In the genomic region with DNA sequence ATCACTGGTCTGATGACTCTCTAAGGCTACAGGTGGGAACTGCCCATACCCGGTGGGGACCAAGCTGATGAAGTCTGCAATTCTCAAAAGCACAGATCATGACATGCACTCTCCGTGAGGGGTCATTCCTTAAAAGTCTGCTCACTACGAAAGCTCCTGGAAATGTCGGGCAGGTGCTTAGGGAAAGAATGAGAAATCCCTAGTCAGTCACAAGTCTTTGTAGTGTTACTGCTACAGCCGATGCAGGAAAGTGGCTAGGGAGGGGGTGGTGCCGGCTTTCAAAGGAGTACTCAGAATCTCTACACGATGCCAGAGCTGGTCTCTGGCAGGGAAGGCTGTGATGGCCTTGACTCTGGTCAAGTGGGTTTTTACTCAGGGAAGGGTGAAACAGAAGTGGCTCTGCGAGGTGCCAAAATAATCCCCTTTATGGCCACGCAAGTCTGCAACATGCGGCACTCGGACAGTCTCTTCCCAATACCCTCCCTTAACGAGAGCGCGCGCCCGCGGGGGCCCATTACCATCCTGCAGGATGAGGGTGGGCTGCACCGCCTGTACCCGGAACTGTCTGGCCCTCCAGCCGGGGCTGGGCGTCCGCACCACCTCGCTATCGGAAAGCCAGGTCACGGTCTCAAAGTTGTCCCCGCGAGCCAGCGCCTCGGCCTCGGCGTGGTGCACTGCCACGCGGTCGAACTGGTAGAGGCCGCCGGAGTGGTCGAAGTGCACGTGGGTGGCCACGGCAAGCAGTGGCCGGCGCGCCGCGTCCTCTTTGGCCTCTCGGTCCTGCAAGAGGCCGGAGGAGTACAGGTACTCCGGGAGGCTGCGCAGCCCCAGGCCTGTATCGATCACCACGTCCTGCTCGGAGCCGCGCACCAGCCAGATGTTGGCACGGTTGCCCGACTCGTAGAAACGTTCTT, we compare ENCODE assay signal across 1 cellular context.
TF ChIP-seq lines count a peak whose summit lies in the region.

No MANE protein-coding gene starts in this region.

TF ChIP-seq in K562, 482 proteins besides CTCF, POLR2A, EP300 and RAD21 (continued from another document and continues in another):
- TF ChIP-seq ZNF282 (CRISPR knock-in tag; IDR thresholded peaks at IDR 0.05) (no peak; the same call in 1 of the 2 replicates), MED1 (CRISPR knock-in tag; IDR thresholded peaks at IDR 0.05; ENCODE audit: borderline replicate concordance) (no peak), EGR1 (conservative IDR thresholded peaks at IDR 0.05) (no peak), NFATC3 (IDR thresholded peaks at IDR 0.05) (no peak), ETV5 (CRISPR knock-in tag; IDR thresholded peaks at IDR 0.05; ENCODE audit: low read depth) (0 out of 2 replicates have a peak, but pooled peaks have one; percentile 13), LARP7 (IDR thresholded peaks at IDR 0.05) (no peak), TCF7 (IDR thresholded peaks at IDR 0.05; ENCODE audit: borderline replicate concordance) (no peak), CBFB (CRISPR knock-in tag; IDR thresholded peaks at IDR 0.05) (peak; percentile 11; the same call in 1 of the 2 replicates), NONO (IDR thresholded peaks at IDR 0.05; ENCODE audit: low read depth in 2 of 2, low read length in 1 of 2) (0 out of 4 replicates have a peak, but pooled peaks of 1 of the 2 experiments have one; percentile 13), ZBTB1 (CRISPR knock-in tag; IDR thresholded peaks at IDR 0.05; ENCODE audit: borderline replicate concordance, low read depth) (peak; percentile 67), ZNF217 (CRISPR knock-in tag; IDR thresholded peaks at IDR 0.05) (no peak), NR3C1 (CRISPR knock-in tag; IDR thresholded peaks at IDR 0.05) (peak; percentile 85; the same call in 1 of the 2 replicates), GTF2F1 (IDR thresholded peaks at IDR 0.05; ENCODE audit: low read depth, low read length) (no peak), TFAM (CRISPR knock-in tag; conservative IDR thresholded peaks at IDR 0.05) (no peak), ZFX (CRISPR knock-in tag; IDR thresholded peaks at IDR 0.05) (peak; percentile 92), MCM3 (IDR thresholded peaks at IDR 0.05) (no peak), POLR2B (IDR thresholded peaks at IDR 0.05; ENCODE audit: low read depth, partially characterized antibody) (no peak), ZC3H4 (CRISPR knock-in tag; IDR thresholded peaks at IDR 0.05; ENCODE audit: borderline replicate concordance) (no peak; the same call in 1 of the 2 replicates), MBD2 (IDR thresholded peaks at IDR 0.05; ENCODE audit: borderline replicate concordance, low read depth) (no peak), XRCC4 (IDR thresholded peaks at IDR 0.05; ENCODE audit: extremely low read depth, insufficient read depth, insufficient read length) (no peak), NCOA1 (IDR thresholded peaks at IDR 0.05; ENCODE audit: low read depth) (no peak), ZNF57 (CRISPR knock-in tag; IDR thresholded peaks at IDR 0.05) (0 out of 2 replicates have a peak, but pooled peaks have one; percentile 6), ELF4 (CRISPR knock-in tag; IDR thresholded peaks at IDR 0.05) (no peak), TCFL5 (CRISPR knock-in tag; conservative IDR thresholded peaks at IDR 0.05) (no peak), MTA1 (IDR thresholded peaks at IDR 0.05; ENCODE audit: borderline replicate concordance) (no peak), LCOR (CRISPR knock-in tag; IDR thresholded peaks at IDR 0.05) (0 out of 2 replicates have a peak, but pooled peaks have one; percentile 28), FOXM1 (IDR thresholded peaks at IDR 0.05; ENCODE audit: low read depth) (no peak), FOXM1 (CRISPR knock-in tag; IDR thresholded peaks at IDR 0.05; ENCODE audit: low read depth) (0 out of 2 replicates have a peak, but pooled peaks have one; percentile 35), RBM14 (IDR thresholded peaks at IDR 0.05; ENCODE audit: borderline replicate concordance, insufficient read depth, low read depth, low read length) (0 out of 2 replicates have a peak, but pooled peaks have one; percentile 32), L3MBTL2 (IDR thresholded peaks at IDR 0.05) (peak; percentile 97), ZNF780A (CRISPR knock-in tag; IDR thresholded peaks at IDR 0.05) (no peak), ZNF589 (CRISPR knock-in tag; IDR thresholded peaks at IDR 0.05; ENCODE audit: low read depth) (peak; percentile 58; the same call in 1 of the 2 replicates), DPF2 (IDR thresholded peaks at IDR 0.05) (no peak)
- TF ChIP-seq, protein P1, sequence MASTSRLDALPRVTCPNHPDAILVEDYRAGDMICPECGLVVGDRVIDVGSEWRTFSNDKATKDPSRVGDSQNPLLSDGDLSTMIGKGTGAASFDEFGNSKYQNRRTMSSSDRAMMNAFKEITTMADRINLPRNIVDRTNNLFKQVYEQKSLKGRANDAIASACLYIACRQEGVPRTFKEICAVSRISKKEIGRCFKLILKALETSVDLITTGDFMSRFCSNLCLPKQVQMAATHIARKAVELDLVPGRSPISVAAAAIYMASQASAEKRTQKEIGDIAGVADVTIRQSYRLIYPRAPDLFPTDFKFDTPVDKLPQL (IDR thresholded peaks at IDR 0.05; ENCODE audit: extremely low read depth, insufficient read length) = no peak
- TF ChIP-seq, protein P2, sequence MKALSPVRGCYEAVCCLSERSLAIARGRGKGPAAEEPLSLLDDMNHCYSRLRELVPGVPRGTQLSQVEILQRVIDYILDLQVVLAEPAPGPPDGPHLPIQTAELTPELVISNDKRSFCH (CRISPR knock-in tag; IDR thresholded peaks at IDR 0.05) = no peak
- TF ChIP-seq, protein P2 (tag; IDR thresholded peaks at IDR 0.05) = peak; percentile 32; the same call in 1 of the 2 replicates
- TF ChIP-seq, protein P3, sequence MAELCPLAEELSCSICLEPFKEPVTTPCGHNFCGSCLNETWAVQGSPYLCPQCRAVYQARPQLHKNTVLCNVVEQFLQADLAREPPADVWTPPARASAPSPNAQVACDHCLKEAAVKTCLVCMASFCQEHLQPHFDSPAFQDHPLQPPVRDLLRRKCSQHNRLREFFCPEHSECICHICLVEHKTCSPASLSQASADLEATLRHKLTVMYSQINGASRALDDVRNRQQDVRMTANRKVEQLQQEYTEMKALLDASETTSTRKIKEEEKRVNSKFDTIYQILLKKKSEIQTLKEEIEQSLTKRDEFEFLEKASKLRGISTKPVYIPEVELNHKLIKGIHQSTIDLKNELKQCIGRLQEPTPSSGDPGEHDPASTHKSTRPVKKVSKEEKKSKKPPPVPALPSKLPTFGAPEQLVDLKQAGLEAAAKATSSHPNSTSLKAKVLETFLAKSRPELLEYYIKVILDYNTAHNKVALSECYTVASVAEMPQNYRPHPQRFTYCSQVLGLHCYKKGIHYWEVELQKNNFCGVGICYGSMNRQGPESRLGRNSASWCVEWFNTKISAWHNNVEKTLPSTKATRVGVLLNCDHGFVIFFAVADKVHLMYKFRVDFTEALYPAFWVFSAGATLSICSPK (IDR thresholded peaks at IDR 0.05; ENCODE audit: borderline replicate concordance) = no peak
- TF ChIP-seq, protein P4, sequence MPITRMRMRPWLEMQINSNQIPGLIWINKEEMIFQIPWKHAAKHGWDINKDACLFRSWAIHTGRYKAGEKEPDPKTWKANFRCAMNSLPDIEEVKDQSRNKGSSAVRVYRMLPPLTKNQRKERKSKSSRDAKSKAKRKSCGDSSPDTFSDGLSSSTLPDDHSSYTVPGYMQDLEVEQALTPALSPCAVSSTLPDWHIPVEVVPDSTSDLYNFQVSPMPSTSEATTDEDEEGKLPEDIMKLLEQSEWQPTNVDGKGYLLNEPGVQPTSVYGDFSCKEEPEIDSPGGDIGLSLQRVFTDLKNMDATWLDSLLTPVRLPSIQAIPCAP (CRISPR knock-in tag; IDR thresholded peaks at IDR 0.05; ENCODE audit: borderline replicate concordance) = no peak; the same call in 1 of the 2 replicates
- TF ChIP-seq, protein P5, sequence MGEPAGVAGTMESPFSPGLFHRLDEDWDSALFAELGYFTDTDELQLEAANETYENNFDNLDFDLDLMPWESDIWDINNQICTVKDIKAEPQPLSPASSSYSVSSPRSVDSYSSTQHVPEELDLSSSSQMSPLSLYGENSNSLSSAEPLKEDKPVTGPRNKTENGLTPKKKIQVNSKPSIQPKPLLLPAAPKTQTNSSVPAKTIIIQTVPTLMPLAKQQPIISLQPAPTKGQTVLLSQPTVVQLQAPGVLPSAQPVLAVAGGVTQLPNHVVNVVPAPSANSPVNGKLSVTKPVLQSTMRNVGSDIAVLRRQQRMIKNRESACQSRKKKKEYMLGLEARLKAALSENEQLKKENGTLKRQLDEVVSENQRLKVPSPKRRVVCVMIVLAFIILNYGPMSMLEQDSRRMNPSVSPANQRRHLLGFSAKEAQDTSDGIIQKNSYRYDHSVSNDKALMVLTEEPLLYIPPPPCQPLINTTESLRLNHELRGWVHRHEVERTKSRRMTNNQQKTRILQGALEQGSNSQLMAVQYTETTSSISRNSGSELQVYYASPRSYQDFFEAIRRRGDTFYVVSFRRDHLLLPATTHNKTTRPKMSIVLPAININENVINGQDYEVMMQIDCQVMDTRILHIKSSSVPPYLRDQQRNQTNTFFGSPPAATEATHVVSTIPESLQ (CRISPR knock-in tag; IDR thresholded peaks at IDR 0.05) = 0 out of 2 replicates have a peak, but pooled peaks have one; percentile 84
- TF ChIP-seq, protein P6, sequence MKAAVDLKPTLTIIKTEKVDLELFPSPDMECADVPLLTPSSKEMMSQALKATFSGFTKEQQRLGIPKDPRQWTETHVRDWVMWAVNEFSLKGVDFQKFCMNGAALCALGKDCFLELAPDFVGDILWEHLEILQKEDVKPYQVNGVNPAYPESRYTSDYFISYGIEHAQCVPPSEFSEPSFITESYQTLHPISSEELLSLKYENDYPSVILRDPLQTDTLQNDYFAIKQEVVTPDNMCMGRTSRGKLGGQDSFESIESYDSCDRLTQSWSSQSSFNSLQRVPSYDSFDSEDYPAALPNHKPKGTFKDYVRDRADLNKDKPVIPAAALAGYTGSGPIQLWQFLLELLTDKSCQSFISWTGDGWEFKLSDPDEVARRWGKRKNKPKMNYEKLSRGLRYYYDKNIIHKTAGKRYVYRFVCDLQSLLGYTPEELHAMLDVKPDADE (conservative IDR thresholded peaks at IDR 0.05; ENCODE audit: control insufficient read depth, low read depth, low read length) = no peak; the same call in 1 of the 2 replicates
- TF ChIP-seq, protein P7, sequence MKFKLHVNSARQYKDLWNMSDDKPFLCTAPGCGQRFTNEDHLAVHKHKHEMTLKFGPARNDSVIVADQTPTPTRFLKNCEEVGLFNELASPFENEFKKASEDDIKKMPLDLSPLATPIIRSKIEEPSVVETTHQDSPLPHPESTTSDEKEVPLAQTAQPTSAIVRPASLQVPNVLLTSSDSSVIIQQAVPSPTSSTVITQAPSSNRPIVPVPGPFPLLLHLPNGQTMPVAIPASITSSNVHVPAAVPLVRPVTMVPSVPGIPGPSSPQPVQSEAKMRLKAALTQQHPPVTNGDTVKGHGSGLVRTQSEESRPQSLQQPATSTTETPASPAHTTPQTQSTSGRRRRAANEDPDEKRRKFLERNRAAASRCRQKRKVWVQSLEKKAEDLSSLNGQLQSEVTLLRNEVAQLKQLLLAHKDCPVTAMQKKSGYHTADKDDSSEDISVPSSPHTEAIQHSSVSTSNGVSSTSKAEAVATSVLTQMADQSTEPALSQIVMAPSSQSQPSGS (CRISPR knock-in tag; IDR thresholded peaks at IDR 0.05) = 0 out of 2 replicates have a peak, but pooled peaks have one; percentile 46
- TF ChIP-seq, protein P8, sequence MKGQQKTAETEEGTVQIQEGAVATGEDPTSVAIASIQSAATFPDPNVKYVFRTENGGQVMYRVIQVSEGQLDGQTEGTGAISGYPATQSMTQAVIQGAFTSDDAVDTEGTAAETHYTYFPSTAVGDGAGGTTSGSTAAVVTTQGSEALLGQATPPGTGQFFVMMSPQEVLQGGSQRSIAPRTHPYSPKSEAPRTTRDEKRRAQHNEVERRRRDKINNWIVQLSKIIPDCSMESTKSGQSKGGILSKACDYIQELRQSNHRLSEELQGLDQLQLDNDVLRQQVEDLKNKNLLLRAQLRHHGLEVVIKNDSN (CRISPR knock-in tag; IDR thresholded peaks at IDR 0.05) = peak; percentile 60
- TF ChIP-seq, protein P9, sequence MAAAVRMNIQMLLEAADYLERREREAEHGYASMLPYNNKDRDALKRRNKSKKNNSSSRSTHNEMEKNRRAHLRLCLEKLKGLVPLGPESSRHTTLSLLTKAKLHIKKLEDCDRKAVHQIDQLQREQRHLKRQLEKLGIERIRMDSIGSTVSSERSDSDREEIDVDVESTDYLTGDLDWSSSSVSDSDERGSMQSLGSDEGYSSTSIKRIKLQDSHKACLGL (CRISPR knock-in tag; IDR thresholded peaks at IDR 0.05; ENCODE audit: borderline replicate concordance, poor library complexity, severe bottlenecking) = no peak
- TF ChIP-seq, protein P10, sequence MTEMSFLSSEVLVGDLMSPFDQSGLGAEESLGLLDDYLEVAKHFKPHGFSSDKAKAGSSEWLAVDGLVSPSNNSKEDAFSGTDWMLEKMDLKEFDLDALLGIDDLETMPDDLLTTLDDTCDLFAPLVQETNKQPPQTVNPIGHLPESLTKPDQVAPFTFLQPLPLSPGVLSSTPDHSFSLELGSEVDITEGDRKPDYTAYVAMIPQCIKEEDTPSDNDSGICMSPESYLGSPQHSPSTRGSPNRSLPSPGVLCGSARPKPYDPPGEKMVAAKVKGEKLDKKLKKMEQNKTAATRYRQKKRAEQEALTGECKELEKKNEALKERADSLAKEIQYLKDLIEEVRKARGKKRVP (CRISPR knock-in tag; IDR thresholded peaks at IDR 0.05) = no peak
- TF ChIP-seq, protein P11, sequence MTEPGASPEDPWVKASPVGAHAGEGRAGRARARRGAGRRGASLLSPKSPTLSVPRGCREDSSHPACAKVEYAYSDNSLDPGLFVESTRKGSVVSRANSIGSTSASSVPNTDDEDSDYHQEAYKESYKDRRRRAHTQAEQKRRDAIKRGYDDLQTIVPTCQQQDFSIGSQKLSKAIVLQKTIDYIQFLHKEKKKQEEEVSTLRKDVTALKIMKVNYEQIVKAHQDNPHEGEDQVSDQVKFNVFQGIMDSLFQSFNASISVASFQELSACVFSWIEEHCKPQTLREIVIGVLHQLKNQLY (CRISPR knock-in tag; conservative IDR thresholded peaks at IDR 0.05) = peak in 1 of 2 experiments; percentile 93; a peak in 2 of 4 replicates
